11 cellular contexts compared by ENCODE assay signal in genomic region chr18:46013484-46014189, GRCh38. TPM values are rescaled to one million over a fixed set of nuclear protein-coding genes. Genes with fewer than 3 reads are reported as not detected.
DNase-seq lines count a peak whose midpoint lies in the region; ATAC-seq, FAIRE-seq and TF ChIP-seq lines count a peak whose summit lies in the region.
"Had no signal": no experiment of that assay in that cellular context is flagged by ENCODE, and none has a peak within 500 bp of the region (broad histone marks: within the 10 kb centered on the region; RNA-seq: fewer than 3 reads in every experiment).

No MANE protein-coding gene starts in this region.

- H3K27ac Mint-ChIP-seq in activated T-helper 17 cell treated with anti-CD3 and anti-CD28 coated beads, Interleukin-2, amount 50 U/mL, for 72 hours: peak overlapping the region; percentile 64
- no peak overlapping the region for H3K27ac Mint-ChIP-seq in progenitor cell of endocrine pancreas

- ATAC-seq in GM19452 (IDR thresholded peaks at IDR 0.05; ENCODE audit: unreplicated experiment) (peak; percentile 79), HG03378 (IDR thresholded peaks at IDR 0.05; ENCODE audit: unreplicated experiment) (peak; percentile 85), lower lobe of right lung (no peak)
- peak; percentile 90 for ATAC-seq in activated T-helper 17 cell treated with anti-CD3 and anti-CD28 coated beads, Interleukin-2, amount 50 U/mL, for 72 hours (replicated peaks)

- H3K27me3 Mint-ChIP-seq in activated T-helper 17 cell treated with anti-CD3 and anti-CD28 coated beads, Interleukin-2, amount 50 U/mL, for 72 hours: no peaks in the 10 kb centered on the region
- no peaks in the 10 kb centered on the region for H3K27me3 Mint-ChIP-seq in progenitor cell of endocrine pancreas

- peak overlapping the region; percentile 44 for H3K4me3 Mint-ChIP-seq in activated T-helper 17 cell treated with anti-CD3 and anti-CD28 coated beads, Interleukin-2, amount 50 U/mL, for 72 hours
- H3K4me3 Mint-ChIP-seq in progenitor cell of endocrine pancreas (ENCODE audit: low read depth): no peak overlapping the region

- TF ChIP-seq POLR2A in GM12892 (IDR thresholded peaks at IDR 0.05; ENCODE audit: low read depth, low read length): no peak
- no peak for TF ChIP-seq POLR2A in erythroblast (IDR thresholded peaks at IDR 0.05; ENCODE audit: low read length)

- H3K27ac ChIP-seq in lower lobe of right lung: no peak overlapping the region
- H3K27ac ChIP-seq: hepatocyte, KMS-11 had no signal

- H3K36me3 Mint-ChIP-seq in activated T-helper 17 cell treated with anti-CD3 and anti-CD28 coated beads, Interleukin-2, amount 50 U/mL, for 72 hours (ENCODE audit: low read depth): peaks cover 11% of the 10 kb centered on the region
- H3K36me3 Mint-ChIP-seq in progenitor cell of endocrine pancreas (ENCODE audit: insufficient read depth): no peaks in the 10 kb centered on the region

- H3K9me3 Mint-ChIP-seq in activated T-helper 17 cell treated with anti-CD3 and anti-CD28 coated beads, Interleukin-2, amount 50 U/mL, for 72 hours: no peaks in the 10 kb centered on the region
- H3K9me3 Mint-ChIP-seq in progenitor cell of endocrine pancreas (ENCODE audit: low read depth): no peaks in the 10 kb centered on the region

- H3K36me3 ChIP-seq in H7 (replicated peaks; ENCODE audit: control insufficient read depth, insufficient read depth, low read length) (no peaks in the 10 kb centered on the region), lower lobe of right lung (peaks cover 6% of the 10 kb centered on the region)

- H3K9me3 ChIP-seq in lower lobe of right lung: no peaks in the 10 kb centered on the region

- no peaks in the 10 kb centered on the region for H3K27me3 ChIP-seq in H7 (ENCODE audit: control insufficient read depth, insufficient read depth, low read length)
- H3K27me3 ChIP-seq in lower lobe of right lung (ENCODE audit: low read depth): no peaks in the 10 kb centered on the region
- H3K27me3 ChIP-seq: hepatocyte had no signal

- intact Hi-C loops in lower lobe of right lung (cut with DNase I): no loop called here

- no peaks in the 10 kb centered on the region for H3K4me1 Mint-ChIP-seq in activated T-helper 17 cell treated with anti-CD3 and anti-CD28 coated beads, Interleukin-2, amount 50 U/mL, for 72 hours
- H3K4me1 Mint-ChIP-seq in progenitor cell of endocrine pancreas (ENCODE audit: low read depth): no peaks in the 10 kb centered on the region

- TF ChIP-seq CTCF in progenitor cell of endocrine pancreas (IDR thresholded peaks at IDR 0.05; ENCODE audit: unreplicated experiment) (no peak), lower lobe of right lung (IDR thresholded peaks at IDR 0.05) (no peak)

- peak; percentile 67 for FAIRE-seq in GM12892 (lab: Jason Lieb, UNC)

- H3K4me3 ChIP-seq in H7 (ENCODE audit: insufficient read depth, low read depth, low read length) (no peak overlapping the region), lower lobe of right lung (no peak overlapping the region)
- H3K4me3 ChIP-seq: hepatocyte had no signal

- peaks cover 15% of the 10 kb centered on the region for H3K4me1 ChIP-seq in lower lobe of right lung

- DNase-seq in GM12892 (ENCODE audit: insufficient read length) (no peak), H7 (no peak), erythroblast (lab: John Stamatoyannopoulos, UW) (no peak), progenitor cell of endocrine pancreas (ENCODE audit: low spot score, unreplicated experiment) (no peak), lower lobe of right lung (no peak)
- DNase-seq: cerebellar nuclear complex had no signal

RNA-seq across cellular contexts. Expression of gene EPG5, which starts 46.5 kb away (rescaled TPM):
- polyA plus RNA-seq in GM12892 (2012; ENCODE audit: missing spikeins): 9.3 TPM
- 10 to 100 TPM; 22.9 to 24.0 TPM for total RNA-seq in activated T-helper 17 cell treated with anti-CD3 and anti-CD28 coated beads, Interleukin-2, amount 50 U/mL, for 72 hours
- total RNA-seq in H7 (2014; rRNA removed; shearing (Covaris generic)): 5.2 and 9.8 TPM in 2 replicates
- total RNA-seq in progenitor cell of endocrine pancreas: 35.3 and 38.3 TPM in 2 replicates
- total RNA-seq in lower lobe of right lung: 38.8 TPM

RNA-seq across cellular contexts. Expression of gene PSTPIP2, which starts 58.4 kb away (rescaled TPM):
- 27.2 TPM for polyA plus RNA-seq in GM12892 (2012; ENCODE audit: missing spikeins)
- 1 to 10 TPM; 4.3 to 8.1 TPM for total RNA-seq in activated T-helper 17 cell treated with anti-CD3 and anti-CD28 coated beads, Interleukin-2, amount 50 U/mL, for 72 hours
- total RNA-seq in H7 (2014; rRNA removed; shearing (Covaris generic)): 0.42 and 0.74 TPM in 2 replicates
- 6.1 and 7.0 TPM in 2 replicates for total RNA-seq in progenitor cell of endocrine pancreas
- 11.5 TPM for total RNA-seq in lower lobe of right lung

Comparison
In these comparisons a context has a peak if more than half of its experiments do, and no peak if none do; other contexts are left out.
1. ATAC-seq: peak in GM19452 (single experiment), HG03378 (single experiment) and activated T-helper 17 cell treated with anti-CD3 and anti-CD28 coated beads, Interleukin-2, amount 50 U/mL, for 72 hours (single experiment); none in lower lobe of right lung (0 of 2).